ENCODE assay signal across 18 cellular contexts in genomic region chr3:189721873-189722665, GRCh38.
DNase-seq lines count a peak whose midpoint lies in the region; ATAC-seq, FAIRE-seq and TF ChIP-seq lines count a peak whose summit lies in the region.
"Had no signal": no experiment of that assay in that cellular context is flagged by ENCODE, and none has a peak within 500 bp of the region (broad histone marks: within the 10 kb centered on the region; RNA-seq: fewer than 3 reads in every experiment).

No MANE protein-coding gene starts in this region.

- TF ChIP-seq POLR2A in H1 (IDR thresholded peaks at IDR 0.05; ENCODE audit: control extremely low read depth in 1 of 2, low read depth in 2 of 2, low read length in 2 of 2): no peak

- no peak overlapping the region for H2BK12ac ChIP-seq in H1 (ENCODE audit: low read depth, low read length)

- no peak overlapping the region for H3K4ac ChIP-seq in H1 (replicated peaks; ENCODE audit: insufficient read length, low read depth, low read length)

- H3K18ac ChIP-seq in H1 (ENCODE audit: extremely low read depth, low read length): no peak overlapping the region

- H3K4me1 ChIP-seq in GM23248 (ENCODE audit: insufficient read depth) (peaks cover 11% of the 10 kb centered on the region), H1 (replicated peaks in 1 of 4; ENCODE audit: control insufficient read depth in 3 of 4, insufficient read depth in 4 of 4, low read length in 3 of 4) (peaks cover 0 to 7% (median 0%) of the 10 kb centered on the region in 4 experiments; a peak in 1 of 7 replicates), neural progenitor cell (peaks cover 21% of the 10 kb centered on the region)

- H3K79me1 ChIP-seq in H1 (ENCODE audit: low read depth, low read length): no peaks in the 10 kb centered on the region

- H3K9ac ChIP-seq in GM23248: no peak overlapping the region
- H3K9ac ChIP-seq in H1 (replicated peaks in 1 of 4; ENCODE audit: extremely low read depth in 1 of 4, low read depth in 3 of 4, low read length in 3 of 4): no peak overlapping the region
- no peak overlapping the region for H3K9ac ChIP-seq in neural progenitor cell

- TF ChIP-seq CTCF in H1 (IDR thresholded peaks at IDR 0.05; ENCODE audit: control extremely low read depth in 1 of 3, insufficient read depth in 1 of 3, low read depth in 1 of 3, low read length in 3 of 3): no peak
- no peak for TF ChIP-seq CTCF in neural progenitor cell (IDR thresholded peaks at IDR 0.05)

- H3K23me2 ChIP-seq in H1 (ENCODE audit: low read depth, low read length): no peaks in the 10 kb centered on the region

- no peak overlapping the region for H2BK5ac ChIP-seq in H1 (ENCODE audit: low read depth, low read length)

- no peak overlapping the region for H3K23ac ChIP-seq in H1 (ENCODE audit: insufficient read length)

- POLR2A ChIA-PET in H1 (lab: Charles Lee; ENCODE audit: partially characterized antibody): no interaction called here

- H3K36me3 Mint-ChIP-seq in neural progenitor cell: no peaks in the 10 kb centered on the region
- H3K36me3 Mint-ChIP-seq: CD8-positive, alpha-beta T cell had no signal

- H3K36me3 ChIP-seq in GM23248 (ENCODE audit: low read depth) (no peaks in the 10 kb centered on the region), H1 (ENCODE audit: control insufficient read depth in 2 of 4, insufficient read depth in 4 of 4, low read length in 3 of 4) (no peaks in the 10 kb centered on the region), neural progenitor cell (no peaks in the 10 kb centered on the region)

- H3K4me3 ChIP-seq in GM23248: no peak overlapping the region
- H3K4me3 ChIP-seq in H1 (ENCODE audit: extremely low read depth in 1 of 4, insufficient read depth in 2 of 4, low read depth in 3 of 4, low read length in 4 of 4): no peak overlapping the region
- H3K4me3 ChIP-seq in neural progenitor cell: no peak overlapping the region

- H3K9me3 ChIP-seq in GM23248 (ENCODE audit: low read depth): no peaks in the 10 kb centered on the region
- no peaks in the 10 kb centered on the region for H3K9me3 ChIP-seq in H1 (ENCODE audit: insufficient read depth in 2 of 2, low read depth in 1 of 2, low read length in 1 of 2)
- H3K9me3 ChIP-seq in neural progenitor cell (ENCODE audit: low read depth): no peaks in the 10 kb centered on the region

- H3K9me3 Mint-ChIP-seq in neural progenitor cell: no peaks in the 10 kb centered on the region
- H3K9me3 Mint-ChIP-seq: CD8-positive, alpha-beta T cell had no signal

- H2BK15ac ChIP-seq in H1 (ENCODE audit: low read length): no peak overlapping the region

- DNase-seq in GM23248 (peak; percentile 38), NCI-H82 treated with DMSO at 0.1 percent for 48 hours (lab: John Stamatoyannopoulos, UW; ENCODE audit: unreplicated experiment) (peak; percentile 54), H1 (ENCODE audit: low read depth in 1 of 2, low spot score in 2 of 2) (no peak), neural progenitor cell (ENCODE audit: low spot score) (no peak), cardiac septum (ENCODE audit: low spot score) (no peak), germinal center (ENCODE audit: low spot score) (no peak)
- DNase-seq: CD8-positive, alpha-beta T cell; EL; KBM-7; NCI-H1092 treated with DMSO at 0.1 percent for 48 hours; NCI-H187 treated with DMSO at 0.1 percent for 48 hours; NCI-H446; NCI-H774; SIG-M5 had no signal

- H3F3A ChIP-seq in GM23248 (ENCODE audit: insufficient read depth): peaks cover 11% of the 10 kb centered on the region
- no peaks in the 10 kb centered on the region for H3F3A ChIP-seq in neural progenitor cell (ENCODE audit: low read depth)

- H3K27me3 Mint-ChIP-seq in neural progenitor cell (ENCODE audit: insufficient read depth, low read depth): no peaks in the 10 kb centered on the region
- H3K27me3 Mint-ChIP-seq: B cell had no signal

- no peak overlapping the region for H4K8ac ChIP-seq in H1 (ENCODE audit: extremely low read depth, insufficient read depth, low read length)

- H3K27ac ChIP-seq in GM23248: no peak overlapping the region
- no peak overlapping the region for H3K27ac ChIP-seq in H1 (ENCODE audit: low read depth, low read length)
- no peak overlapping the region for H3K27ac ChIP-seq in neural progenitor cell

- no peak for TF ChIP-seq EP300 in H1 (IDR thresholded peaks at IDR 0.05; ENCODE audit: borderline replicate concordance in 1 of 2, low read depth in 2 of 2, low read length in 2 of 2)

- peaks cover 8% of the 10 kb centered on the region for H3K4me1 Mint-ChIP-seq in neural progenitor cell
- H3K4me1 Mint-ChIP-seq: B cell had no signal

- H3K56ac ChIP-seq in H1 (replicated peaks; ENCODE audit: insufficient read length, low read depth, low read length): no peak overlapping the region

- no peak overlapping the region for H4K91ac ChIP-seq in H1 (replicated peaks; ENCODE audit: insufficient read length, low read length)

- H2AK5ac ChIP-seq in H1 (ENCODE audit: low read depth, low read length): no peak overlapping the region

- FAIRE-seq in H1 (lab: Jason Lieb, UNC): no peak
- FAIRE-seq: GM18507 had no signal

- intact Hi-C loops in cardiac septum (cut with DNase I): no loop called here

- H2BK120ac ChIP-seq in H1 (replicated peaks; ENCODE audit: low read depth, low read length): no peak overlapping the region

- WGBS in GM23248 (ENCODE audit: low coverage in 1 of 2, low lambda C conversion rate in 2 of 2, missing lambda C conversion rate in 2 of 2), 2 experiments: 95% methylated on average over 7 to 8 of the region's 8 CpGs
- WGBS in H1 (ENCODE audit: extremely low coverage in 1 of 2, insufficient coverage in 1 of 2, insufficient read length in 1 of 2, insufficient replicate concordance in 2 of 2, low coverage in 1 of 2, low lambda C conversion rate in 2 of 2, missing lambda C conversion rate in 1 of 2), 2 experiments: 90% methylated on average over 8 of the region's 8 CpGs; no CpG with 5 or more reads in 1 of the 2 experiments

- in situ Hi-C loops in GM23248 (cut with MboI): no loop called here

- no peak overlapping the region for H3K14ac ChIP-seq in H1 (ENCODE audit: insufficient read length)

- H3K27me3 ChIP-seq in GM23248 (replicated peaks; ENCODE audit: insufficient read depth) (no peaks in the 10 kb centered on the region), H1 (replicated peaks in 1 of 4; ENCODE audit: control insufficient read depth in 3 of 4, extremely low read depth in 1 of 4, insufficient read depth in 3 of 4, low read length in 3 of 4) (peaks cover 0 to 1% (median 0%) of the 10 kb centered on the region in 4 experiments; a peak in 1 of 7 replicates), neural progenitor cell (no peaks in the 10 kb centered on the region)

- no peak overlapping the region for H4K5ac ChIP-seq in H1 (ENCODE audit: insufficient read length, low read depth, low read length)

- CTCF ChIA-PET in H1 (lab: Charles Lee; ENCODE audit: partially characterized antibody): interaction anchor here (1.4 to 1.9 kb wide), 2 partner anchors 9 to 36 kb away, joined by 3 to 8 read pairs; no protein-coding TSS in a partner anchor

- no peaks in the 10 kb centered on the region for H3K9me2 ChIP-seq in GM23248 (ENCODE audit: insufficient read depth)

- no peak overlapping the region; the same call in 1 of the 2 replicates for H2BK20ac ChIP-seq in H1 (ENCODE audit: low read length)

- ATAC-seq in HG02840 (IDR thresholded peaks at IDR 0.05; ENCODE audit: low FRiP score, unreplicated experiment): no peak
- ATAC-seq in HG03520 (IDR thresholded peaks at IDR 0.05; ENCODE audit: unreplicated experiment): no peak
- ATAC-seq: CD8-positive, alpha-beta T cell had no signal

- H3K27ac Mint-ChIP-seq in neural progenitor cell: no peak overlapping the region
- H3K27ac Mint-ChIP-seq: B cell; CD8-positive, alpha-beta T cell had no signal

- H2AFZ ChIP-seq in GM23248: no peak overlapping the region
- H2AFZ ChIP-seq in H1 (ENCODE audit: low read length): peak overlapping the region; percentile 93; the same call in 1 of the 2 replicates
- H2AFZ ChIP-seq in neural progenitor cell (replicated peaks): peak overlapping the region; percentile 12

- no peak for TF ChIP-seq RAD21 in H1 (IDR thresholded peaks at IDR 0.05 in 1 of 2, conservative IDR thresholded peaks at IDR 0.05 in 1 of 2; ENCODE audit: low read depth in 2 of 2, low read length in 2 of 2)

- H3K79me2 ChIP-seq in GM23248 (ENCODE audit: insufficient read depth): no peaks in the 10 kb centered on the region
- H3K79me2 ChIP-seq in H1 (ENCODE audit: control insufficient read depth in 1 of 2, insufficient read depth in 2 of 2, low read length in 2 of 2): no peaks in the 10 kb centered on the region
- no peaks in the 10 kb centered on the region for H3K79me2 ChIP-seq in neural progenitor cell (ENCODE audit: low read depth)

- no peak overlapping the region for H3K4me3 Mint-ChIP-seq in neural progenitor cell
- H3K4me3 Mint-ChIP-seq: B cell; CD8-positive, alpha-beta T cell had no signal

- H3K4me2 ChIP-seq in GM23248 (ENCODE audit: unreplicated experiment) (no peak overlapping the region), H1 (ENCODE audit: insufficient read depth in 1 of 2, low read depth in 2 of 2, low read length in 2 of 2) (no peak overlapping the region), neural progenitor cell (no peak overlapping the region)

- no peaks in the 10 kb centered on the region for H4K20me1 ChIP-seq in GM23248 (ENCODE audit: insufficient read depth)
- H4K20me1 ChIP-seq in H1 (replicated peaks in 1 of 2; ENCODE audit: control insufficient read depth in 1 of 2, insufficient read depth in 2 of 2, low read length in 2 of 2): no peaks in the 10 kb centered on the region
- H4K20me1 ChIP-seq in neural progenitor cell (ENCODE audit: low read depth): no peaks in the 10 kb centered on the region

TF ChIP-seq in H1, 55 proteins besides CTCF, POLR2A, EP300 and RAD21 (continues in another document):
- TF ChIP-seq KDM5A (IDR thresholded peaks at IDR 0.05; ENCODE audit: low read length): no peak
- no peak for TF ChIP-seq SRF (IDR thresholded peaks at IDR 0.05; ENCODE audit: low read depth, low read length)
- TF ChIP-seq SIX5 (IDR thresholded peaks at IDR 0.05; ENCODE audit: low read depth, low read length): no peak
- no peak for TF ChIP-seq MAX (IDR thresholded peaks at IDR 0.05)
- TF ChIP-seq BRCA1 (IDR thresholded peaks at IDR 0.05; ENCODE audit: low read depth, low read length): no peak
- no peak for TF ChIP-seq EGR1 (IDR thresholded peaks at IDR 0.05; ENCODE audit: borderline replicate concordance, low read depth, low read length)
- TF ChIP-seq HDAC2 (IDR thresholded peaks at IDR 0.05; ENCODE audit: borderline replicate concordance in 1 of 2, low read depth in 2 of 2, low read length in 2 of 2): no peak
- no peak for TF ChIP-seq GABPA (IDR thresholded peaks at IDR 0.05; ENCODE audit: borderline replicate concordance, insufficient read depth, low read length)
- TF ChIP-seq TAF1 (IDR thresholded peaks at IDR 0.05; ENCODE audit: low read depth, low read length): no peak
- TF ChIP-seq CHD2 (IDR thresholded peaks at IDR 0.05; ENCODE audit: low read length): no peak

Comparison
In these comparisons a context has a peak if more than half of its experiments do, and no peak if none do; other contexts are left out.
1. DNase-seq: peak in GM23248 (single experiment) and NCI-H82 treated with DMSO at 0.1 percent for 48 hours (single experiment); none in H1 (0 of 2), neural progenitor cell (single experiment), cardiac septum (single experiment) and germinal center (single experiment).